ENCODE assay signal across 11 cellular contexts in the genomic region with DNA sequence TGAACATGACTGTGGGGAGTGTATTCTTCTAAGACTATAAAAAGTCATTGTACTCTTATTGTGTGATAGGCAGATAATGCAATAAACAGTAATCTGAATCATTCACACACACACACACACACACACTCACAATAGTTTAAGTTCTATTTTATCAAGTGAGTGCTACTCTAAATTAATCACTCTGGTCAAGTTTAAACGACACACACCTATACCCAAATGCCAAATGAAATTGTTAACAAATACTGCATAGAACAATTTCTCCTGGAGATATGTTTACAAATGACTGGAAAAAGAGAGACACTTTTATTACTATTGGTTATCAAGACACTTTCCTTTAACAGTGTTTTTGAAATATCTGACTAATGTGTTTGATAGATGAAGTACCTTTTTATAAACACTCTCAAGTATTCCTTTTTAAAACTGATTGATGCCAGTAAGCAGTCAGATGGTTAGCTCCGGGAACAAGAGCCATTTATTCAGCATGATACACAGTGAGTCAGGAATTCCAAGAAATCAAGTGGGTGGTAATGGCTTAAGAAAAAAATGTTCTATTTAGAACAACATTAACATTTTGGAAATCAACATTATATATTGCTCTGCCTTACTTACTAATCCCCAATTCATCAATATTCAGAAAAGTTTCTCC.
DNase-seq lines count a peak whose midpoint lies in the region; ATAC-seq and TF ChIP-seq lines count a peak whose summit lies in the region.
"Had no signal": no experiment of that assay in that cellular context is flagged by ENCODE, and none has a peak within 500 bp of the region (broad histone marks: within the 10 kb centered on the region; RNA-seq: fewer than 3 reads in every experiment).

No MANE protein-coding gene starts in this region.

- no peak overlapping the region for H3K27ac Mint-ChIP-seq in natural killer cell treated with Interleukin-12 subunit alpha and Interleukin-12 subunit beta and Interleukin-15 and Interleukin-18, amount 100 ng/mL, for 72 hours
- H3K27ac Mint-ChIP-seq in endothelial cell (ENCODE audit: unreplicated experiment): no peak overlapping the region
- H3K27ac Mint-ChIP-seq: activated T-cell treated with anti-CD3 and anti-CD28 coated beads, Interleukin-2, amount 50 U/mL, for 24 hours had no signal

- no peaks in the 10 kb centered on the region for H3K36me3 ChIP-seq in neuron (ENCODE audit: insufficient read depth, low read length)
- H3K36me3 ChIP-seq: cardiac muscle cell had no signal

- DNase-seq in AG09309 (ENCODE audit: low read depth) (peak; percentile 71), HS-5 (ENCODE audit: low read depth) (peak; percentile 56), choroid plexus epithelial cell (ENCODE audit: low read depth) (peak; percentile 35), endothelial cell (ENCODE audit: low spot score) (no peak)
- no peak for DNase-seq in natural killer cell treated with Interleukin-12 subunit alpha and Interleukin-12 subunit beta and Interleukin-15 and Interleukin-18, amount 100 ng/mL, for 72 hours (ENCODE audit: low spot score)
- no peak for DNase-seq in effector CD4-positive, alpha-beta T cell
- DNase-seq: activated T-cell treated with anti-CD3 and anti-CD28 coated beads, Interleukin-2, amount 50 U/mL, for 24 hours; glutamatergic neuron had no signal

- no peak for TF ChIP-seq CTCF in AG09309 (IDR thresholded peaks at IDR 0.05; ENCODE audit: control insufficient read depth, insufficient read depth, low read depth, low read length, missing control alignments)
- no peak for TF ChIP-seq CTCF in choroid plexus epithelial cell (conservative IDR thresholded peaks at IDR 0.05; ENCODE audit: low read depth, low read length)
- no peak for TF ChIP-seq CTCF in endothelial cell (IDR thresholded peaks at IDR 0.05; ENCODE audit: unreplicated experiment)

- no peaks in the 10 kb centered on the region for H3K4me1 Mint-ChIP-seq in natural killer cell treated with Interleukin-12 subunit alpha and Interleukin-12 subunit beta and Interleukin-15 and Interleukin-18, amount 100 ng/mL, for 72 hours (ENCODE audit: low read depth in 2 of 2)
- H3K4me1 Mint-ChIP-seq in endothelial cell (ENCODE audit: unreplicated experiment): no peaks in the 10 kb centered on the region

- H3K4me3 ChIP-seq in AG09309 (ENCODE audit: control insufficient read depth, low read depth, low read length): no peak overlapping the region
- no peak overlapping the region for H3K4me3 ChIP-seq in choroid plexus epithelial cell (ENCODE audit: low read depth, low read length)
- no peak overlapping the region for H3K4me3 ChIP-seq in neuron (ENCODE audit: low read length)
- H3K4me3 ChIP-seq: cardiac muscle cell had no signal

- H3K9me3 ChIP-seq in neuron (ENCODE audit: low read length): no peaks in the 10 kb centered on the region

- peak overlapping the region; percentile 54 for H2AFZ ChIP-seq in neuron (ENCODE audit: low read depth, low read length)

- no peak overlapping the region for H3K4me3 Mint-ChIP-seq in natural killer cell treated with Interleukin-12 subunit alpha and Interleukin-12 subunit beta and Interleukin-15 and Interleukin-18, amount 100 ng/mL, for 72 hours
- H3K4me3 Mint-ChIP-seq in endothelial cell (ENCODE audit: unreplicated experiment): no peak overlapping the region
- H3K4me3 Mint-ChIP-seq: activated T-cell treated with anti-CD3 and anti-CD28 coated beads, Interleukin-2, amount 50 U/mL, for 24 hours had no signal

- no peaks in the 10 kb centered on the region for H3K36me3 Mint-ChIP-seq in natural killer cell treated with Interleukin-12 subunit alpha and Interleukin-12 subunit beta and Interleukin-15 and Interleukin-18, amount 100 ng/mL, for 72 hours
- H3K36me3 Mint-ChIP-seq in endothelial cell (ENCODE audit: low read depth, unreplicated experiment): no peaks in the 10 kb centered on the region

- ATAC-seq in HG03139 (IDR thresholded peaks at IDR 0.05; ENCODE audit: unreplicated experiment): no peak
- no peak for ATAC-seq in natural killer cell treated with Interleukin-12 subunit alpha and Interleukin-12 subunit beta and Interleukin-15 and Interleukin-18, amount 100 ng/mL, for 72 hours

- H3K27me3 ChIP-seq in neuron (ENCODE audit: insufficient read depth, low read length): no peaks in the 10 kb centered on the region
- H3K27me3 ChIP-seq: cardiac muscle cell had no signal

- no peaks in the 10 kb centered on the region for H3K27me3 Mint-ChIP-seq in natural killer cell treated with Interleukin-12 subunit alpha and Interleukin-12 subunit beta and Interleukin-15 and Interleukin-18, amount 100 ng/mL, for 72 hours
- H3K27me3 Mint-ChIP-seq in endothelial cell (ENCODE audit: unreplicated experiment): no peaks in the 10 kb centered on the region
- H3K27me3 Mint-ChIP-seq: activated T-cell treated with anti-CD3 and anti-CD28 coated beads, Interleukin-2, amount 50 U/mL, for 24 hours had no signal

- H3K4me1 ChIP-seq in neuron (ENCODE audit: insufficient read depth, low read length): peaks cover 11% of the 10 kb centered on the region

- peaks cover 3% of the 10 kb centered on the region for H3K9me3 Mint-ChIP-seq in natural killer cell treated with Interleukin-12 subunit alpha and Interleukin-12 subunit beta and Interleukin-15 and Interleukin-18, amount 100 ng/mL, for 72 hours
- H3K9me3 Mint-ChIP-seq in endothelial cell (ENCODE audit: unreplicated experiment): no peaks in the 10 kb centered on the region
- H3K9me3 Mint-ChIP-seq: activated T-cell treated with anti-CD3 and anti-CD28 coated beads, Interleukin-2, amount 50 U/mL, for 24 hours had no signal

Comparison
In these comparisons a context has a peak if more than half of its experiments do, and no peak if none do; other contexts are left out.
1. DNase-seq: peak in AG09309 (single experiment), HS-5 (single experiment) and choroid plexus epithelial cell (single experiment); none in natural killer cell treated with Interleukin-12 subunit alpha and Interleukin-12 subunit beta and Interleukin-15 and Interleukin-18, amount 100 ng/mL, for 72 hours (single experiment), effector CD4-positive, alpha-beta T cell (single experiment) and endothelial cell (single experiment).